In the genomic region with DNA sequence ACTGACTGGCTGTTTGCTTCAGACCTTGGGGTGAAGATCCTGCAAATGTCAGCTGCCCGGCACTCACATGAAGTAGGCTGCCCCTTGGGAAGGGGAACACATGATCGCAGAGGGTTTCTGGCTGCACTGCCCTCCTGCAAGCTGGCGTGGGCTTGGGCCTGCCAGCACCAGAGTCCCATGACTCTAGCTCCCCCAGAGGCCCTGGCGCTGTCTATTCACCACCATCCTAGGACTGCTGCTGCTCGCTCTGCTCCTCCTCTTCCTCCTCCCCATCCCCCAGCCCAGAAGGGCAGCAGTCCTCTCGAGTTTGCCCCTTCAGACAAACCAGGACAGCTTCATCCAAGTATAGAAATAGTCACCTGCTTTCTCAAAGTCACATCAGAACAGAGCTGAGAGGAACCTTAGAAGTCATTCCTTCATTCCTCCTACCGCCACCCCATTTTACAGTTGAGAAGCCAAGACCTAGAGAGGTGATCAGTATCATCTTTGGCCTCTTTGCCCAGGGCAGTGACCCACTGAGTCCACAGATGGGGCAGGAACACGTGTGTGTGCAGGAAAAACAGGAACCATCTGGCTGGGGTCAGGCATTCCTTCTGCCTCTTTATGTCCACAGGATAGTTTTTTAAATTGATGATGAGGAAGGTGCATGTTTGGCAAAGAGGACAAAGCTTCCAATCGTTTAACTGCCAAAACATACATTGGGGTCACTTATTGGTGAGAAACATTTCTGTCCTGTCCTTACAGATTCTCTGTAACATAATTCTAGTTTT, we compare ENCODE assay signal across 19 cellular contexts.
"Had no signal": no experiment of that assay in that cellular context is flagged by ENCODE, and none has a peak within 500 bp of the region (broad histone marks: within the 10 kb centered on the region; RNA-seq: fewer than 3 reads in every experiment).

No MANE protein-coding gene starts in this region.

- H3K36me3 ChIP-seq: left ventricle myocardium inferior, suprapubic skin had no signal

- H3K27me3 Mint-ChIP-seq: activated CD4-positive, alpha-beta memory T cell treated with anti-CD3 and anti-CD28 coated beads for 36 hours; activated naive CD8-positive, alpha-beta T cell treated with anti-CD3 and anti-CD28 coated beads for 36 hours; progenitor cell of endocrine pancreas; stimulated activated naive CD8-positive, alpha-beta T cell treated with anti-CD3 and anti-CD28 coated beads, Interleukin-15, amount 100 ng/mL, for 72 hours had no signal

- ATAC-seq: natural killer cell; stimulated activated naive CD8-positive, alpha-beta T cell treated with anti-CD3 and anti-CD28 coated beads, Interleukin-15, amount 100 ng/mL, for 72 hours had no signal

- H3K4me3 ChIP-seq: left ventricle myocardium inferior, suprapubic skin, tibial nerve had no signal

- H3K27me3 ChIP-seq: suprapubic skin, tibial nerve had no signal

- H3K4me1 Mint-ChIP-seq: endodermal cell had no signal

- DNase-seq: activated B cell treated with CpG ODN at 0.5 μM for 24 hours; activated CD4-positive, alpha-beta memory T cell treated with anti-CD3 and anti-CD28 coated beads for 36 hours; activated CD4-positive, alpha-beta T cell treated with anti-CD3 and anti-CD28 coated beads for 4 hours; activated naive CD4-positive, alpha-beta T cell treated with Interleukin-2 at 50 U/mL for 16 hours; activated naive CD8-positive, alpha-beta T cell treated with anti-CD3 and anti-CD28 coated beads for 36 hours; activated T-cell treated with anti-CD3 and anti-CD28 coated beads, Interleukin-2, amount 50 U/mL, for 48 hours; central memory CD4-positive, alpha-beta T cell; endodermal cell; foreskin fibroblast; left ventricle myocardium inferior; midbrain; natural killer cell; retina; stimulated activated CD4-positive, alpha-beta T cell treated with anti-CD3 and anti-CD28 coated beads, Interleukin-4, amount 100 ng/mL, for 24 hours; stimulated activated naive CD8-positive, alpha-beta T cell treated with anti-CD3 and anti-CD28 coated beads, Interleukin-15, amount 100 ng/mL, for 72 hours; T-helper 9 cell had no signal

- H3K4me3 Mint-ChIP-seq: activated B cell treated with CpG ODN at 0.5 μM for 24 hours; activated CD4-positive, alpha-beta memory T cell treated with anti-CD3 and anti-CD28 coated beads for 36 hours; activated naive CD8-positive, alpha-beta T cell treated with anti-CD3 and anti-CD28 coated beads for 36 hours; endodermal cell; natural killer cell; stimulated activated naive CD8-positive, alpha-beta T cell treated with anti-CD3 and anti-CD28 coated beads, Interleukin-15, amount 100 ng/mL, for 72 hours had no signal

- H3K9me3 Mint-ChIP-seq: activated B cell treated with CpG ODN at 0.5 μM for 24 hours; activated CD4-positive, alpha-beta memory T cell treated with anti-CD3 and anti-CD28 coated beads for 36 hours; activated naive CD8-positive, alpha-beta T cell treated with anti-CD3 and anti-CD28 coated beads for 36 hours; endodermal cell; natural killer cell; stimulated activated naive CD8-positive, alpha-beta T cell treated with anti-CD3 and anti-CD28 coated beads, Interleukin-15, amount 100 ng/mL, for 72 hours had no signal

- H3K27ac ChIP-seq: left ventricle myocardium inferior, suprapubic skin, tibial nerve had no signal

- H3K9me3 ChIP-seq: suprapubic skin, tibial nerve had no signal

- H3K36me3 Mint-ChIP-seq: activated CD4-positive, alpha-beta memory T cell treated with anti-CD3 and anti-CD28 coated beads for 36 hours; activated naive CD8-positive, alpha-beta T cell treated with anti-CD3 and anti-CD28 coated beads for 36 hours; natural killer cell had no signal

- H3K27ac Mint-ChIP-seq: activated B cell treated with CpG ODN at 0.5 μM for 24 hours; activated CD4-positive, alpha-beta memory T cell treated with anti-CD3 and anti-CD28 coated beads for 36 hours; activated naive CD8-positive, alpha-beta T cell treated with anti-CD3 and anti-CD28 coated beads for 36 hours; endodermal cell; natural killer cell; stimulated activated naive CD8-positive, alpha-beta T cell treated with anti-CD3 and anti-CD28 coated beads, Interleukin-15, amount 100 ng/mL, for 72 hours had no signal
